Comparison of ENCODE assay signal across 1 cellular context in genomic region chr7:36096460-36097095, GRCh38.
TF ChIP-seq lines count a peak whose summit lies in the region.

No MANE protein-coding gene starts in this region.

TF ChIP-seq in SK-N-SH treated with all-trans-retinoic acid at 6 μM for 48 hours, 23 proteins besides CTCF, POLR2A, EP300 and RAD21:
- TF ChIP-seq TOX (CRISPR knock-in tag; IDR thresholded peaks at IDR 0.05; ENCODE audit: borderline replicate concordance) (no peak), CSRNP3 (CRISPR knock-in tag; IDR thresholded peaks at IDR 0.05) (no peak), ESRRG (CRISPR knock-in tag; IDR thresholded peaks at IDR 0.05) (no peak), POU6F1 (CRISPR knock-in tag; IDR thresholded peaks at IDR 0.05; ENCODE audit: borderline replicate concordance, low read depth) (no peak), ZNF70 (CRISPR knock-in tag; IDR thresholded peaks at IDR 0.05) (no peak), BACH2 (CRISPR knock-in tag; IDR thresholded peaks at IDR 0.05; ENCODE audit: borderline replicate concordance) (no peak), TCF4 (CRISPR knock-in tag; IDR thresholded peaks at IDR 0.05; ENCODE audit: borderline replicate concordance) (no peak), CREB5 (CRISPR knock-in tag; IDR thresholded peaks at IDR 0.05; ENCODE audit: low read depth) (no peak), PPARA (CRISPR knock-in tag; IDR thresholded peaks at IDR 0.05; ENCODE audit: borderline replicate concordance) (no peak), ZFP3 (CRISPR knock-in tag; IDR thresholded peaks at IDR 0.05) (no peak), ZNF8 (CRISPR knock-in tag; IDR thresholded peaks at IDR 0.05) (no peak), ZNF565 (CRISPR knock-in tag; conservative IDR thresholded peaks at IDR 0.05; ENCODE audit: low read depth) (no peak), GLIS3 (CRISPR knock-in tag; IDR thresholded peaks at IDR 0.05) (no peak), PATZ1 (CRISPR knock-in tag; IDR thresholded peaks at IDR 0.05; ENCODE audit: borderline replicate concordance) (no peak), ZC3H10 (CRISPR knock-in tag; IDR thresholded peaks at IDR 0.05) (no peak), OSR1 (CRISPR knock-in tag; IDR thresholded peaks at IDR 0.05) (no peak), TSHZ2 (CRISPR knock-in tag; IDR thresholded peaks at IDR 0.05) (no peak), ZFP30 (CRISPR knock-in tag; IDR thresholded peaks at IDR 0.05) (no peak), ARNTL (CRISPR knock-in tag; IDR thresholded peaks at IDR 0.05; ENCODE audit: borderline replicate concordance, low read depth) (no peak)
